In the genomic region with DNA sequence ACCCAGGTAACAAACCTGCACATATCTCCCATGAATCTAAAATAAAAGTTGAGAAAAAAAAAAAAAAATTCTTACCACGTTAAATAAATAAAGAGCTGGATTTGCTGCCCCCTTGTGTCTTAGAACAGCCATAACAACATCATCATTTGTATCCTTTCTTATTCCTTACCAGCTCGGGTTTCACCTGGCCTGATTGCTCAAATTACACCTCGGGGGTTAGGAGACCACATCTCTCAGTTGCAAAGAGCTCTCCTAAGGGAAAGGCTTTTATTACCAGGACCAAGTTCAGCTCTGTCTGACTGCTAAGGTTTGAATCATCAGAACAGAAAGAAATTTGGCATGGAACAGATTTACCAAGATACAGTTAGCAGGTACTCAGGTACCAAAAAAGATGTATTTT, we compare ENCODE assay signal across 7 cellular contexts. TPM values are rescaled to one million over a fixed set of nuclear protein-coding genes. Genes with fewer than 3 reads are reported as not detected.
DNase-seq lines count a peak whose midpoint lies in the region; ATAC-seq and TF ChIP-seq lines count a peak whose summit lies in the region.

No MANE protein-coding gene starts in this region.

- H3K36me3 ChIP-seq in PC-3 (ENCODE audit: low read depth, low read length) (no peaks in the 10 kb centered on the region), iPS DF 6.9 (ENCODE audit: control insufficient read depth, insufficient read depth, low read length) (no peaks in the 10 kb centered on the region)

- DNase-seq in GM04504 (ENCODE audit: low read depth) (peak; percentile 27), M059J (ENCODE audit: low read depth) (peak; percentile 70), PC-3 (peak; percentile 82), astrocyte of the hippocampus (ENCODE audit: low read depth, low spot score) (peak; percentile 70), iPS DF 6.9 (ENCODE audit: low read depth, low spot score) (peak; percentile 76), posterior cingulate gyrus (no peak)
- DNase-seq in stimulated activated CD4-positive, alpha-beta T cell treated with anti-CD3 and anti-CD28 coated beads, Interleukin-2, amount 100 ng/mL, for 4 hours (ENCODE audit: low read depth) = peak; percentile 13

- H3K27ac ChIP-seq in PC-3 (ENCODE audit: low read length) = no peak overlapping the region
- H3K27ac ChIP-seq in iPS DF 6.9 (ENCODE audit: low read length) = no peak overlapping the region

- peaks cover 7% of the 10 kb centered on the region; the same call in 1 of the 2 replicates for H3K4me1 ChIP-seq in PC-3 (ENCODE audit: insufficient read depth, low read length)
- peaks cover 4% of the 10 kb centered on the region; the same call in 1 of the 2 replicates for H3K4me1 ChIP-seq in iPS DF 6.9 (ENCODE audit: control insufficient read depth, insufficient read depth, low read length)

- ATAC-seq in PC-3 = peak; percentile 81

- peak; percentile 80 for TF ChIP-seq CTCF in PC-3 (conservative IDR thresholded peaks at IDR 0.05; ENCODE audit: low read depth, low read length)

- H3K9me2 ChIP-seq in PC-3 (replicated peaks; ENCODE audit: low read length) = no peaks in the 10 kb centered on the region

- POLR2A ChIA-PET in PC-3 (lab: Charles Lee; ENCODE audit: unreplicated experiment) = interaction anchor here (0.6 kb wide), 1 partner anchor 52 kb away, joined by 3 read pairs; no protein-coding TSS in a partner anchor

- no peaks in the 10 kb centered on the region for H3K79me2 ChIP-seq in PC-3 (ENCODE audit: low read length)

- H3K9ac ChIP-seq in PC-3 (ENCODE audit: low read length) = no peak overlapping the region

- CTCF ChIA-PET in PC-3 (lab: Charles Lee) = interaction anchor here (0.5 to 1.7 kb wide), 19 partner anchors 15 to 515 kb away, joined by 3 to 41 read pairs (median 4); a partner anchor contains a TSS

- H3K4me2 ChIP-seq in PC-3 (ENCODE audit: low read length) = peak overlapping the region; percentile 32; the same call in 1 of the 2 replicates

- H3K27me3 ChIP-seq in PC-3 (ENCODE audit: low read length) (0 out of 2 replicates have a peak, but pooled peaks cover 3% of the 10 kb centered on the region), iPS DF 6.9 (ENCODE audit: control insufficient read depth, insufficient read depth, low read length) (no peaks in the 10 kb centered on the region)

- no CpG with 5 or more reads among the region's 3 CpGs for WGBS in iPS DF 6.9 (ENCODE audit: insufficient coverage, insufficient read length)

- H3F3A ChIP-seq in PC-3 (ENCODE audit: low read length, unreplicated experiment) = no peaks in the 10 kb centered on the region

- intact Hi-C loops in PC-3 (cut with micrococcal nuclease) = loop anchor here (1.0 to 10.0 kb wide), 4 partner anchors 26 to 1180 kb away; a partner anchor contains a TSS
- intact Hi-C loops in posterior cingulate gyrus (cut with DNase I) = loop anchor here (2.0 kb wide), 2 partner anchors 52 to 314 kb away; no protein-coding TSS in a partner anchor

- H3K9me3 ChIP-seq in PC-3 (ENCODE audit: low read length) (no peaks in the 10 kb centered on the region), iPS DF 6.9 (ENCODE audit: control insufficient read depth, insufficient read depth, low read length) (no peaks in the 10 kb centered on the region)

- no peaks in the 10 kb centered on the region for H4K20me1 ChIP-seq in PC-3 (ENCODE audit: low read length)

- no peak overlapping the region for H3K4me3 ChIP-seq in PC-3 (ENCODE audit: low read length)
- no peak overlapping the region for H3K4me3 ChIP-seq in iPS DF 6.9 (ENCODE audit: low read length)

- no peak overlapping the region for H2AFZ ChIP-seq in PC-3 (ENCODE audit: low read length)

- BruUV-seq in PC-3 (replicated peaks; lab: Mats Ljungman, UMichigan) = no TSS peak

RNA-seq across cellular contexts. Expression of a gene that starts 25.8 kb away (rescaled TPM):
- 41.1 and 44.1 TPM in 2 replicates for total RNA-seq in M059J (2014; rRNA removed; shearing (Covaris generic))
- 155 and 175 TPM in 2 replicates for total RNA-seq in PC-3 (2014; rRNA removed)

RNA-seq across cellular contexts. Expression of a gene that starts 32.1 kb away (rescaled TPM):
- total RNA-seq in M059J (2014; rRNA removed; shearing (Covaris generic)) = not detected in 2 replicates
- total RNA-seq in PC-3 (2014; rRNA removed) = not detected in 2 replicates

Comparison
In these comparisons a context has a peak if more than half of its experiments do, and no peak if none do; other contexts are left out.
1. DNase-seq: peak in GM04504 (single experiment), M059J (single experiment), PC-3 (single experiment), astrocyte of the hippocampus (single experiment), iPS DF 6.9 (single experiment) and stimulated activated CD4-positive, alpha-beta T cell treated with anti-CD3 and anti-CD28 coated beads, Interleukin-2, amount 100 ng/mL, for 4 hours (single experiment); none in posterior cingulate gyrus (0 of 10).